In genomic region chr14:94367347-94367746, GRCh38 we compare ENCODE assay signal across 1 cellular context.
TF ChIP-seq lines count a peak whose summit lies in the region.

No MANE protein-coding gene starts in this region.

TF ChIP-seq in H1, 55 proteins besides CTCF, POLR2A, EP300 and RAD21:
- no peak for TF ChIP-seq TAF1 (IDR thresholded peaks at IDR 0.05; ENCODE audit: low read depth, low read length)
- no peak for TF ChIP-seq USF2 (IDR thresholded peaks at IDR 0.05; ENCODE audit: low read length)
- TF ChIP-seq BRCA1 (IDR thresholded peaks at IDR 0.05; ENCODE audit: low read depth, low read length): no peak
- no peak for TF ChIP-seq SIX5 (IDR thresholded peaks at IDR 0.05; ENCODE audit: low read depth, low read length)
- no peak for TF ChIP-seq CBX8 (IDR thresholded peaks at IDR 0.05; ENCODE audit: borderline replicate concordance, low read depth, low read length)
TF ChIP-seq in H1: peak in this region for 0.
